23 cellular contexts compared by ENCODE assay signal in the genomic region with DNA sequence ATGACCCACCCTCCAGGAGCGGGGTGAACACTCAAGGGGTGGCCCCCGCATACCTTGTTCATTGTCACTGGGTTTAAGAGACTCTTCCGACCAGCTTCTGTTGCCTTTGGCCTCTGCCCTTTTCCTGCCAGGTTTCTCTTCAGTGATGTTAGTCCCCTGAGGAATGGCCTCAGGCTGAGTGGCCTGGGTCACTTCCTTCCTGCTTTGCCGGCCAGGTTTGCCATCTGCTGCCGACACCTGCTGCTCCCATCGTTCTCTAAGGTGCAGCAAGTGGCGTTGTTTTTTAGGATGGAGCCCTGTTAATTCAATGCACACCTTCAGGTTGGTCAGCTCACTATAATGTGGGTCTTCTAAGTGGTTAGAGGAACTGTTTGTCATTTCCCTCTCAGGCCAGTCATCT. TPM values are rescaled to one million over a fixed set of nuclear protein-coding genes. Genes with fewer than 3 reads are reported as not detected.
DNase-seq lines count a peak whose midpoint lies in the region; ATAC-seq and TF ChIP-seq lines count a peak whose summit lies in the region.
"Had no signal": no experiment of that assay in that cellular context is flagged by ENCODE, and none has a peak within 500 bp of the region (broad histone marks: within the 10 kb centered on the region; RNA-seq: fewer than 3 reads in every experiment).

No MANE protein-coding gene starts in this region.

- ATAC-seq in CD4-positive, CD25-positive, alpha-beta regulatory T cell (ENCODE audit: low read depth in 2 of 2), result no peak
- ATAC-seq: left cardiac atrium had no signal

- H3K27me3 ChIP-seq in CD4-positive, CD25-positive, alpha-beta regulatory T cell (ENCODE audit: control insufficient read depth, insufficient read depth, low read length), result no peaks in the 10 kb centered on the region
- H3K27me3 ChIP-seq: thyroid gland had no signal

- DNase-seq in T-helper 1 cell (no peak), NCI-H2196 treated with DMSO at 0.1 percent for 48 hours (lab: John Stamatoyannopoulos, UW; ENCODE audit: unreplicated experiment) (peak; percentile 18), Calu3 (no peak)
- no peak for DNase-seq in CD4-positive, CD25-positive, alpha-beta regulatory T cell
- DNase-seq in stimulated activated CD8-positive, alpha-beta memory T cell treated with anti-CD3 and anti-CD28 coated beads, Interleukin-4, amount 100 ng/mL, for 48 hours, result no peak
- no peak for DNase-seq in activated CD4-positive, alpha-beta T cell treated with anti-CD3 and anti-CD28 coated beads, Interleukin-2, amount 10 ng/mL, durations not matched to agents 7 days and 5 days
- DNase-seq: activated CD4-positive, alpha-beta T cell treated with anti-CD3 and anti-CD28 coated beads for 1 hour; activated CD8-positive, alpha-beta memory T cell treated with anti-CD3 and anti-CD28 coated beads, Interleukin-2, amount 50 U/mL, for 4 hours; activated naive CD4-positive, alpha-beta T cell treated with anti-CD3 and anti-CD28 coated beads, Interleukin-2, amount 50 U/mL, for 16 hours; DMS79 treated with DMSO at 0.1 percent for 48 hours; KG1; left cardiac atrium; mesendoderm; naive B cell; NCI-H1930; NCI-H526 treated with DMSO at 0.1 percent for 48 hours; stimulated activated naive CD4-positive, alpha-beta T cell treated with Interleukin-2 at 50 U/mL for 16 hours; thyroid gland had no signal

- H3K4me1 ChIP-seq in CD4-positive, CD25-positive, alpha-beta regulatory T cell (ENCODE audit: control insufficient read depth, insufficient read depth, low read length, poor library complexity, severe bottlenecking), result peaks cover 36% of the 10 kb centered on the region
- H3K4me1 ChIP-seq: parathyroid adenoma, thyroid gland had no signal

- H3K4me1 Mint-ChIP-seq in T-helper 1 cell treated with Interleukin-12 subunit alpha and Interleukin-12 subunit beta and Interleukin-4 antibody, amounts not matched to agents 30 μg/mL and 1 μg/mL, for 36 hours (ENCODE audit: low read depth), result peaks cover 43% of the 10 kb centered on the region
- H3K4me1 Mint-ChIP-seq in CD4-positive, CD25-positive, alpha-beta regulatory T cell, result peaks cover 13 to 55% (median 28%) of the 10 kb centered on the region in 4 donors
- peaks cover 31% of the 10 kb centered on the region for H3K4me1 Mint-ChIP-seq in nephron
- H3K4me1 Mint-ChIP-seq in activated CD4-positive, alpha-beta T cell treated with anti-CD3 and anti-CD28 coated beads, Interleukin-2, amount 10 ng/mL, durations not matched to agents 7 days and 5 days, result peaks cover 67% of the 10 kb centered on the region
- H3K4me1 Mint-ChIP-seq in Calu3 (ENCODE audit: low read depth, unreplicated experiment), result peaks cover 12% of the 10 kb centered on the region

- no peak overlapping the region for H3K4me3 Mint-ChIP-seq in T-helper 1 cell treated with Interleukin-12 subunit alpha and Interleukin-12 subunit beta and Interleukin-4 antibody, amounts not matched to agents 30 μg/mL and 1 μg/mL, for 36 hours
- no peak overlapping the region for H3K4me3 Mint-ChIP-seq in CD4-positive, CD25-positive, alpha-beta regulatory T cell
- H3K4me3 Mint-ChIP-seq in nephron (peak overlapping the region in 2 of 3 experiments; percentile 0 to 12), Calu3 (ENCODE audit: low read depth, unreplicated experiment) (no peak overlapping the region)
- H3K4me3 Mint-ChIP-seq in activated CD4-positive, alpha-beta T cell treated with anti-CD3 and anti-CD28 coated beads, Interleukin-2, amount 10 ng/mL, durations not matched to agents 7 days and 5 days, result no peak overlapping the region
- H3K4me3 Mint-ChIP-seq: CD14-positive monocyte had no signal

- peak overlapping the region; percentile 0 for H3K27ac ChIP-seq in CD4-positive, CD25-positive, alpha-beta regulatory T cell (ENCODE audit: insufficient read depth, low read length, poor library complexity, severe bottlenecking)
- H3K27ac ChIP-seq: coronary artery, parathyroid adenoma, thyroid gland had no signal

- POLR2A ChIA-PET in activated CD4-positive, alpha-beta T cell treated with anti-CD3 and anti-CD28 coated beads, Interleukin-2, amount 10 ng/mL, durations not matched to agents 7 days and 5 days (lab: Charles Lee), result no interaction called here

- H3K27me3 Mint-ChIP-seq in T-helper 1 cell treated with Interleukin-12 subunit alpha and Interleukin-12 subunit beta and Interleukin-4 antibody, amounts not matched to agents 30 μg/mL and 1 μg/mL, for 36 hours (ENCODE audit: low read depth), result no peaks in the 10 kb centered on the region
- no peaks in the 10 kb centered on the region for H3K27me3 Mint-ChIP-seq in CD4-positive, CD25-positive, alpha-beta regulatory T cell
- no peaks in the 10 kb centered on the region for H3K27me3 Mint-ChIP-seq in nephron (ENCODE audit: low read depth)
- H3K27me3 Mint-ChIP-seq in activated CD4-positive, alpha-beta T cell treated with anti-CD3 and anti-CD28 coated beads, Interleukin-2, amount 10 ng/mL, durations not matched to agents 7 days and 5 days, result no peaks in the 10 kb centered on the region
- H3K27me3 Mint-ChIP-seq in Calu3 (ENCODE audit: unreplicated experiment), result no peaks in the 10 kb centered on the region
- H3K27me3 Mint-ChIP-seq: naive B cell had no signal

- H3K9me3 Mint-ChIP-seq in T-helper 1 cell treated with Interleukin-12 subunit alpha and Interleukin-12 subunit beta and Interleukin-4 antibody, amounts not matched to agents 30 μg/mL and 1 μg/mL, for 36 hours, result no peaks in the 10 kb centered on the region
- no peaks in the 10 kb centered on the region for H3K9me3 Mint-ChIP-seq in CD4-positive, CD25-positive, alpha-beta regulatory T cell
- H3K9me3 Mint-ChIP-seq in nephron, result no peaks in the 10 kb centered on the region
- no peaks in the 10 kb centered on the region for H3K9me3 Mint-ChIP-seq in activated CD4-positive, alpha-beta T cell treated with anti-CD3 and anti-CD28 coated beads, Interleukin-2, amount 10 ng/mL, durations not matched to agents 7 days and 5 days
- H3K9me3 Mint-ChIP-seq in Calu3 (ENCODE audit: low read depth, unreplicated experiment), result no peaks in the 10 kb centered on the region

- H3K36me3 Mint-ChIP-seq in T-helper 1 cell treated with Interleukin-12 subunit alpha and Interleukin-12 subunit beta and Interleukin-4 antibody, amounts not matched to agents 30 μg/mL and 1 μg/mL, for 36 hours (ENCODE audit: low read depth), result peaks cover 35% of the 10 kb centered on the region
- H3K36me3 Mint-ChIP-seq in CD4-positive, CD25-positive, alpha-beta regulatory T cell, result peaks cover 16% of the 10 kb centered on the region
- peaks cover 80% of the 10 kb centered on the region for H3K36me3 Mint-ChIP-seq in nephron (ENCODE audit: low read depth)
- H3K36me3 Mint-ChIP-seq in activated CD4-positive, alpha-beta T cell treated with anti-CD3 and anti-CD28 coated beads, Interleukin-2, amount 10 ng/mL, durations not matched to agents 7 days and 5 days (ENCODE audit: low read depth), result peaks cover 55% of the 10 kb centered on the region
- no peaks in the 10 kb centered on the region for H3K36me3 Mint-ChIP-seq in Calu3 (ENCODE audit: insufficient read depth, unreplicated experiment)

- H3K36me3 ChIP-seq in CD4-positive, CD25-positive, alpha-beta regulatory T cell (ENCODE audit: control insufficient read depth, insufficient read depth, low read length), result peaks cover 40% of the 10 kb centered on the region

- TF ChIP-seq CTCF in nephron (IDR thresholded peaks at IDR 0.05; ENCODE audit: unreplicated experiment in 3 of 3) (no peak), Calu3 (IDR thresholded peaks at IDR 0.05; ENCODE audit: unreplicated experiment) (no peak)

- H3K9me3 ChIP-seq in CD4-positive, CD25-positive, alpha-beta regulatory T cell (ENCODE audit: control insufficient read depth in 2 of 2, low read length in 2 of 2), result no peaks in the 10 kb centered on the region
- H3K9me3 ChIP-seq: thyroid gland had no signal

- peak overlapping the region; percentile 62 for H3K27ac Mint-ChIP-seq in T-helper 1 cell treated with Interleukin-12 subunit alpha and Interleukin-12 subunit beta and Interleukin-4 antibody, amounts not matched to agents 30 μg/mL and 1 μg/mL, for 36 hours
- no peak overlapping the region for H3K27ac Mint-ChIP-seq in CD4-positive, CD25-positive, alpha-beta regulatory T cell
- H3K27ac Mint-ChIP-seq in nephron (peak overlapping the region in 1 of 3 experiments; percentile 3), Calu3 (ENCODE audit: unreplicated experiment) (no peak overlapping the region)
- no peak overlapping the region for H3K27ac Mint-ChIP-seq in activated CD4-positive, alpha-beta T cell treated with anti-CD3 and anti-CD28 coated beads, Interleukin-2, amount 10 ng/mL, durations not matched to agents 7 days and 5 days

- CTCF ChIA-PET in activated CD4-positive, alpha-beta T cell treated with anti-CD3 and anti-CD28 coated beads, Interleukin-2, amount 10 ng/mL, durations not matched to agents 7 days and 5 days (lab: Charles Lee), result no interaction called here
- CTCF ChIA-PET in Calu3 (lab: Charles Lee), result no interaction called here

- BruUV-seq in Calu3 (replicated peaks; lab: Mats Ljungman, UMichigan), result no TSS peak

- H3K4me3 ChIP-seq in CD4-positive, CD25-positive, alpha-beta regulatory T cell (ENCODE audit: low read depth, low read length), result no peak overlapping the region
- H3K4me3 ChIP-seq: coronary artery, thyroid gland had no signal

- intact Hi-C loops in Calu3 (cut with micrococcal nuclease; ENCODE audit: unreplicated experiment), result no loop called here

RNA-seq across cellular contexts. Expression of gene BCOR, which starts 34.2 kb away (rescaled TPM):
- 38.0 TPM for total RNA-seq in CD4-positive, CD25-positive, alpha-beta regulatory T cell
- polyA plus RNA-seq in CD4-positive, CD25-positive, alpha-beta regulatory T cell, result 1 to 10 TPM; 2.5 to 5.3 (median 3.2) TPM
- total RNA-seq in activated CD4-positive, alpha-beta T cell treated with anti-CD3 and anti-CD28 coated beads, Interleukin-2, amount 10 ng/mL, durations not matched to agents 7 days and 5 days, result 10 to 100 TPM; 53.1 to 54.9 TPM
- 20.6 and 21.1 TPM in 2 replicates for total RNA-seq in Calu3 (2022)

Comparison
In these comparisons a context has a peak if more than half of its experiments do, and no peak if none do; other contexts are left out.
1. H3K4me3 Mint-ChIP-seq: peak in nephron (2 of 3); none in T-helper 1 cell treated with Interleukin-12 subunit alpha and Interleukin-12 subunit beta and Interleukin-4 antibody, amounts not matched to agents 30 μg/mL and 1 μg/mL, for 36 hours (single experiment), CD4-positive, CD25-positive, alpha-beta regulatory T cell (0 of 4), activated CD4-positive, alpha-beta T cell treated with anti-CD3 and anti-CD28 coated beads, Interleukin-2, amount 10 ng/mL, durations not matched to agents 7 days and 5 days (single experiment) and Calu3 (single experiment).